Comparison of ENCODE assay signal across 10 cellular contexts in genomic region chr5:157485811-157486739, GRCh38. TPM values are rescaled to one million over a fixed set of nuclear protein-coding genes. Genes with fewer than 3 reads are reported as not detected.
DNase-seq lines count a peak whose midpoint lies in the region; ATAC-seq lines count a peak whose summit lies in the region.
"Had no signal": no experiment of that assay in that cellular context is flagged by ENCODE, and none has a peak within 500 bp of the region (broad histone marks: within the 10 kb centered on the region; RNA-seq: fewer than 3 reads in every experiment).

No MANE protein-coding gene starts in this region.

- no peaks in the 10 kb centered on the region for H3K27me3 ChIP-seq in aorta (ENCODE audit: control insufficient read depth in 1 of 2, insufficient read depth in 2 of 2, low read length in 1 of 2)

- H3K4me3 Mint-ChIP-seq in activated CD4-positive, alpha-beta T cell treated with anti-CD3 and anti-CD28 coated beads, Interleukin-2, amount 10 ng/mL, durations not matched to agents 7 days and 5 days: no peak overlapping the region
- H3K4me3 Mint-ChIP-seq in stimulated activated effector memory CD8-positive, alpha-beta T cell treated with anti-CD3 and anti-CD28 coated beads, Interleukin-12 subunit alpha, Interleukin-12 subunit beta, amount 100 ng/mL, for 72 hours: no peak overlapping the region

- H3K4me3 ChIP-seq in aorta (ENCODE audit: low read length in 2 of 2): no peak overlapping the region
- H3K4me3 ChIP-seq: K562 had no signal

- no peaks in the 10 kb centered on the region for H3K27me3 Mint-ChIP-seq in activated CD4-positive, alpha-beta T cell treated with anti-CD3 and anti-CD28 coated beads, Interleukin-2, amount 10 ng/mL, durations not matched to agents 7 days and 5 days

- ATAC-seq in GM21529 (IDR thresholded peaks at IDR 0.05; ENCODE audit: unreplicated experiment) (peak; percentile 54), HG03571 (IDR thresholded peaks at IDR 0.05; ENCODE audit: unreplicated experiment) (peak; percentile 34), aorta (ENCODE audit: low FRiP score) (no peak)
- ATAC-seq in stimulated activated effector memory CD8-positive, alpha-beta T cell treated with anti-CD3 and anti-CD28 coated beads, Interleukin-12 subunit alpha, Interleukin-12 subunit beta, amount 100 ng/mL, for 72 hours: no peak

- peaks cover 83% of the 10 kb centered on the region for H3K36me3 Mint-ChIP-seq in activated CD4-positive, alpha-beta T cell treated with anti-CD3 and anti-CD28 coated beads, Interleukin-2, amount 10 ng/mL, durations not matched to agents 7 days and 5 days (ENCODE audit: low read depth)
- peaks cover 100% of the 10 kb centered on the region for H3K36me3 Mint-ChIP-seq in stimulated activated effector memory CD8-positive, alpha-beta T cell treated with anti-CD3 and anti-CD28 coated beads, Interleukin-12 subunit alpha, Interleukin-12 subunit beta, amount 100 ng/mL, for 72 hours

- H3K4me1 Mint-ChIP-seq in activated CD4-positive, alpha-beta T cell treated with anti-CD3 and anti-CD28 coated beads, Interleukin-2, amount 10 ng/mL, durations not matched to agents 7 days and 5 days: peaks cover 59% of the 10 kb centered on the region
- peaks cover 20% of the 10 kb centered on the region for H3K4me1 Mint-ChIP-seq in stimulated activated effector memory CD8-positive, alpha-beta T cell treated with anti-CD3 and anti-CD28 coated beads, Interleukin-12 subunit alpha, Interleukin-12 subunit beta, amount 100 ng/mL, for 72 hours

- POLR2A ChIA-PET in activated CD4-positive, alpha-beta T cell treated with anti-CD3 and anti-CD28 coated beads, Interleukin-2, amount 10 ng/mL, durations not matched to agents 7 days and 5 days (lab: Charles Lee): no interaction called here

- H3K9me3 ChIP-seq in aorta (ENCODE audit: control insufficient read depth, low read length): no peaks in the 10 kb centered on the region

- no peak overlapping the region for H3K27ac ChIP-seq in aorta (ENCODE audit: low read depth in 1 of 2, low read length in 2 of 2)

- peak overlapping the region; percentile 89 for H3K27ac Mint-ChIP-seq in activated CD4-positive, alpha-beta T cell treated with anti-CD3 and anti-CD28 coated beads, Interleukin-2, amount 10 ng/mL, durations not matched to agents 7 days and 5 days
- H3K27ac Mint-ChIP-seq in stimulated activated effector memory CD8-positive, alpha-beta T cell treated with anti-CD3 and anti-CD28 coated beads, Interleukin-12 subunit alpha, Interleukin-12 subunit beta, amount 100 ng/mL, for 72 hours: peak overlapping the region; percentile 74

- H3K9me3 Mint-ChIP-seq in activated CD4-positive, alpha-beta T cell treated with anti-CD3 and anti-CD28 coated beads, Interleukin-2, amount 10 ng/mL, durations not matched to agents 7 days and 5 days: no peaks in the 10 kb centered on the region
- no peaks in the 10 kb centered on the region for H3K9me3 Mint-ChIP-seq in stimulated activated effector memory CD8-positive, alpha-beta T cell treated with anti-CD3 and anti-CD28 coated beads, Interleukin-12 subunit alpha, Interleukin-12 subunit beta, amount 100 ng/mL, for 72 hours

- CTCF ChIA-PET in activated CD4-positive, alpha-beta T cell treated with anti-CD3 and anti-CD28 coated beads, Interleukin-2, amount 10 ng/mL, durations not matched to agents 7 days and 5 days (lab: Charles Lee): interaction anchor here (0.9 to 2.1 kb wide), 3 partner anchors 10 to 258 kb away, joined by 3 to 8 read pairs (median 3); partner anchors contain the start of gene LSM11

- WGBS in aorta, 2 donors: 85 to 89% methylated on average over 13 of the region's 13 CpGs

- DNase-seq in activated CD4-positive, alpha-beta T cell treated with anti-CD3 and anti-CD28 coated beads, Interleukin-2, amount 10 ng/mL, durations not matched to agents 7 days and 5 days: no peak
- no peak for DNase-seq in activated CD4-positive, alpha-beta T cell treated with anti-CD3 and anti-CD28 coated beads, Interleukin-2, amount 50 U/mL, for 1 hour
- DNase-seq in stimulated activated effector memory CD8-positive, alpha-beta T cell treated with anti-CD3 and anti-CD28 coated beads, Interleukin-12 subunit alpha, Interleukin-12 subunit beta, amount 100 ng/mL, for 72 hours (ENCODE audit: low spot score in 2 of 2): no peak
- no peak for DNase-seq in C1 segment of cervical spinal cord (lab: John Stamatoyannopoulos, UW)
- DNase-seq in aorta: no peak
- DNase-seq in hepatic stellate cell (ENCODE audit: low spot score): no peak
- DNase-seq: OCI-M1 had no signal

- intact Hi-C loops in aorta (cut with DNase I): no loop called here

- no peaks in the 10 kb centered on the region for H3K4me1 ChIP-seq in aorta (ENCODE audit: control insufficient read depth in 1 of 2, insufficient read depth in 2 of 2, low read length in 2 of 2)

- peaks cover 13 to 14% of the 10 kb centered on the region in 2 donors for H3K36me3 ChIP-seq in aorta (ENCODE audit: control insufficient read depth in 1 of 2, insufficient read depth in 2 of 2, low read length in 1 of 2)

RNA-seq across cellular contexts. Expression of gene NIPAL4, which starts 26.1 kb away (rescaled TPM):
- total RNA-seq in activated CD4-positive, alpha-beta T cell treated with anti-CD3 and anti-CD28 coated beads, Interleukin-2, amount 10 ng/mL, durations not matched to agents 7 days and 5 days: under 1 TPM; 0.10 to 0.17 TPM
- under 1 TPM in 1 of 2 donors, not detected in 1; 0.55 TPM for total RNA-seq in aorta
- under 1 TPM in 1 of 2 donors, not detected in 1; 0.28 TPM for polyA plus RNA-seq in aorta
- total RNA-seq: K562 had no signal
- polyA plus RNA-seq: K562 had no signal

Comparison
In these comparisons a context has a peak if more than half of its experiments do, and no peak if none do; other contexts are left out.
1. ATAC-seq: peak in GM21529 (single experiment) and HG03571 (single experiment); none in stimulated activated effector memory CD8-positive, alpha-beta T cell treated with anti-CD3 and anti-CD28 coated beads, Interleukin-12 subunit alpha, Interleukin-12 subunit beta, amount 100 ng/mL, for 72 hours (single experiment) and aorta (single experiment).